In the genomic region with DNA sequence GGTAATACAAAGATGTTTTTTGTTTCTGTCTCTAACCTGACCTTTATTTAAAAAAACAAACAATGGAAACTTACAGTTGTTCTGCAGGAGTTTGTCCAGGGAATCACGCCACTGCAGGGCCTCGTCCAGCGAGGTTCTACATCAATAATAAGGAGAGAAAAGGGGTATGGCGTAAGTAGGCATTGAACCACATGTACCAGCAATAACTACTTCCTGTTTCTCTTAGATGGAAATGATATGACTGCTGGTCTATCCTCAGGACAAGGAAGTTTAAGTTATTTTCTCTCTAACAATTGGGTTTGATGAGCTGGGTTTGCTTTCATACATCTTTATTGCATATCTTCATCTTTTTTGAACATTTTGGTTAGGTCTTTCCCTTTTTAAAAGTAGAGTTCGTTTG, we compare ENCODE assay signal across 2 cellular contexts.
TF ChIP-seq lines count a peak whose summit lies in the region.

No MANE protein-coding gene starts in this region.

TF ChIP-seq in IMR-90, 13 proteins besides CTCF, POLR2A, EP300 and RAD21 (continued from another document):
- TF ChIP-seq NFE2L2 (IDR thresholded peaks at IDR 0.05; ENCODE audit: low read depth, low read length) (no peak), MAFK (IDR thresholded peaks at IDR 0.05; ENCODE audit: low read depth, low read length) (no peak), CEBPB (IDR thresholded peaks at IDR 0.05; ENCODE audit: low read depth, low read length) (no peak), CHD1 (IDR thresholded peaks at IDR 0.05; ENCODE audit: low read depth, low read length) (no peak), SMC3 (IDR thresholded peaks at IDR 0.05; ENCODE audit: low read depth, low read length) (no peak), RFX5 (IDR thresholded peaks at IDR 0.05; ENCODE audit: low read depth, low read length) (no peak), FOS (IDR thresholded peaks at IDR 0.05; ENCODE audit: low read depth, low read length) (no peak), MAZ (IDR thresholded peaks at IDR 0.05; ENCODE audit: borderline replicate concordance, low read depth, low read length) (no peak), RCOR1 (IDR thresholded peaks at IDR 0.05; ENCODE audit: insufficient replicate concordance, low read length) (no peak), BHLHE40 (IDR thresholded peaks at IDR 0.05; ENCODE audit: low read depth, low read length) (no peak)
- TF ChIP-seq, protein P1, sequence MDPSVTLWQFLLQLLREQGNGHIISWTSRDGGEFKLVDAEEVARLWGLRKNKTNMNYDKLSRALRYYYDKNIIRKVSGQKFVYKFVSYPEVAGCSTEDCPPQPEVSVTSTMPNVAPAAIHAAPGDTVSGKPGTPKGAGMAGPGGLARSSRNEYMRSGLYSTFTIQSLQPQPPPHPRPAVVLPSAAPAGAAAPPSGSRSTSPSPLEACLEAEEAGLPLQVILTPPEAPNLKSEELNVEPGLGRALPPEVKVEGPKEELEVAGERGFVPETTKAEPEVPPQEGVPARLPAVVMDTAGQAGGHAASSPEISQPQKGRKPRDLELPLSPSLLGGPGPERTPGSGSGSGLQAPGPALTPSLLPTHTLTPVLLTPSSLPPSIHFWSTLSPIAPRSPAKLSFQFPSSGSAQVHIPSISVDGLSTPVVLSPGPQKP (IDR thresholded peaks at IDR 0.05; ENCODE audit: borderline replicate concordance, low read depth, low read length): no peak
- TF ChIP-seq, protein P2, sequence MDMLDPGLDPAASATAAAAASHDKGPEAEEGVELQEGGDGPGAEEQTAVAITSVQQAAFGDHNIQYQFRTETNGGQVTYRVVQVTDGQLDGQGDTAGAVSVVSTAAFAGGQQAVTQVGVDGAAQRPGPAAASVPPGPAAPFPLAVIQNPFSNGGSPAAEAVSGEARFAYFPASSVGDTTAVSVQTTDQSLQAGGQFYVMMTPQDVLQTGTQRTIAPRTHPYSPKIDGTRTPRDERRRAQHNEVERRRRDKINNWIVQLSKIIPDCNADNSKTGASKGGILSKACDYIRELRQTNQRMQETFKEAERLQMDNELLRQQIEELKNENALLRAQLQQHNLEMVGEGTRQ (IDR thresholded peaks at IDR 0.05; ENCODE audit: low read depth, low read length): no peak

TF ChIP-seq in neural cell, 6 proteins besides CTCF, POLR2A, EP300 and RAD21 (continued from another document):
- TF ChIP-seq SMC3 (conservative IDR thresholded peaks at IDR 0.05; ENCODE audit: poor library complexity): no peak
- no peak for TF ChIP-seq MXI1 (conservative IDR thresholded peaks at IDR 0.05; ENCODE audit: poor library complexity, severe bottlenecking)
- TF ChIP-seq, protein P3, sequence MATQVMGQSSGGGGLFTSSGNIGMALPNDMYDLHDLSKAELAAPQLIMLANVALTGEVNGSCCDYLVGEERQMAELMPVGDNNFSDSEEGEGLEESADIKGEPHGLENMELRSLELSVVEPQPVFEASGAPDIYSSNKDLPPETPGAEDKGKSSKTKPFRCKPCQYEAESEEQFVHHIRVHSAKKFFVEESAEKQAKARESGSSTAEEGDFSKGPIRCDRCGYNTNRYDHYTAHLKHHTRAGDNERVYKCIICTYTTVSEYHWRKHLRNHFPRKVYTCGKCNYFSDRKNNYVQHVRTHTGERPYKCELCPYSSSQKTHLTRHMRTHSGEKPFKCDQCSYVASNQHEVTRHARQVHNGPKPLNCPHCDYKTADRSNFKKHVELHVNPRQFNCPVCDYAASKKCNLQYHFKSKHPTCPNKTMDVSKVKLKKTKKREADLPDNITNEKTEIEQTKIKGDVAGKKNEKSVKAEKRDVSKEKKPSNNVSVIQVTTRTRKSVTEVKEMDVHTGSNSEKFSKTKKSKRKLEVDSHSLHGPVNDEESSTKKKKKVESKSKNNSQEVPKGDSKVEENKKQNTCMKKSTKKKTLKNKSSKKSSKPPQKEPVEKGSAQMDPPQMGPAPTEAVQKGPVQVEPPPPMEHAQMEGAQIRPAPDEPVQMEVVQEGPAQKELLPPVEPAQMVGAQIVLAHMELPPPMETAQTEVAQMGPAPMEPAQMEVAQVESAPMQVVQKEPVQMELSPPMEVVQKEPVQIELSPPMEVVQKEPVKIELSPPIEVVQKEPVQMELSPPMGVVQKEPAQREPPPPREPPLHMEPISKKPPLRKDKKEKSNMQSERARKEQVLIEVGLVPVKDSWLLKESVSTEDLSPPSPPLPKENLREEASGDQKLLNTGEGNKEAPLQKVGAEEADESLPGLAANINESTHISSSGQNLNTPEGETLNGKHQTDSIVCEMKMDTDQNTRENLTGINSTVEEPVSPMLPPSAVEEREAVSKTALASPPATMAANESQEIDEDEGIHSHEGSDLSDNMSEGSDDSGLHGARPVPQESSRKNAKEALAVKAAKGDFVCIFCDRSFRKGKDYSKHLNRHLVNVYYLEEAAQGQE (IDR thresholded peaks at IDR 0.05; ENCODE audit: borderline replicate concordance): no peak
- TF ChIP-seq TAF1 (IDR thresholded peaks at IDR 0.05; ENCODE audit: low read depth): no peak
- no peak for TF ChIP-seq POLR2AphosphoS5 (IDR thresholded peaks at IDR 0.05)
TF ChIP-seq in neural cell: peak in this region for 0.
